10 cellular contexts compared by ENCODE assay signal in genomic region chr11:46210133-46210636, GRCh38.
DNase-seq lines count a peak whose midpoint lies in the region; ATAC-seq, FAIRE-seq and TF ChIP-seq lines count a peak whose summit lies in the region.
"Had no signal": no experiment of that assay in that cellular context is flagged by ENCODE, and none has a peak within 500 bp of the region (broad histone marks: within the 10 kb centered on the region; RNA-seq: fewer than 3 reads in every experiment).

No MANE protein-coding gene starts in this region.

- H3K9me3 Mint-ChIP-seq in osteocyte (ENCODE audit: unreplicated experiment), result no peaks in the 10 kb centered on the region

- H3K36me3 Mint-ChIP-seq in osteocyte (ENCODE audit: unreplicated experiment), result no peaks in the 10 kb centered on the region

- H3K27ac Mint-ChIP-seq in osteocyte (ENCODE audit: unreplicated experiment), result no peak overlapping the region

- H3K4me3 ChIP-seq in bronchial epithelial cell (ENCODE audit: low read depth, low read length), result no peak overlapping the region
- H3K4me3 ChIP-seq: upper lobe of left lung had no signal

- ATAC-seq in HG03442 (IDR thresholded peaks at IDR 0.05; ENCODE audit: unreplicated experiment), result no peak
- ATAC-seq: sciatic nerve had no signal

- H3K4me3 Mint-ChIP-seq in osteocyte (ENCODE audit: unreplicated experiment), result no peak overlapping the region

- DNase-seq in GM12892 (ENCODE audit: insufficient read length) (peak; percentile 18), NAMALWA (ENCODE audit: low spot score) (peak; percentile 13), bronchial epithelial cell (ENCODE audit: low read depth) (peak; percentile 68), osteocyte (ENCODE audit: extremely low spot score, unreplicated experiment) (peak; percentile 30), pons (ENCODE audit: low spot score) (no peak), medulla oblongata (ENCODE audit: extremely low spot score) (no peak)
- no peak for DNase-seq in stimulated activated CD8-positive, alpha-beta memory T cell treated with anti-CD3 and anti-CD28 coated beads, Interleukin-4, amount 100 ng/mL, for 48 hours

- H3K27me3 Mint-ChIP-seq in osteocyte (ENCODE audit: unreplicated experiment), result peaks cover 44% of the 10 kb centered on the region

- H3K36me3 ChIP-seq in bronchial epithelial cell (ENCODE audit: control insufficient read depth, insufficient read depth, low read length), result no peaks in the 10 kb centered on the region
- H3K36me3 ChIP-seq: upper lobe of left lung had no signal

- H3K27me3 ChIP-seq in bronchial epithelial cell (ENCODE audit: control insufficient read depth, insufficient read depth, low read length), result peaks cover under 1% of the 10 kb centered on the region
- H3K27me3 ChIP-seq: upper lobe of left lung had no signal

- TF ChIP-seq CTCF in bronchial epithelial cell (IDR thresholded peaks at IDR 0.05; ENCODE audit: insufficient read depth, low read length, severe bottlenecking) (no peak), osteocyte (IDR thresholded peaks at IDR 0.05) (no peak)

- no peak for FAIRE-seq in GM12892 (lab: Jason Lieb, UNC)
- no peak for FAIRE-seq in bronchial epithelial cell (lab: Jason Lieb, UNC)

- peaks cover 7% of the 10 kb centered on the region for H3K4me1 Mint-ChIP-seq in osteocyte (ENCODE audit: unreplicated experiment)

- TF ChIP-seq POLR2A in GM12892 (IDR thresholded peaks at IDR 0.05; ENCODE audit: low read depth, low read length), result no peak

Comparison
In these comparisons a context has a peak if more than half of its experiments do, and no peak if none do; other contexts are left out.
1. DNase-seq: peak in GM12892 (single experiment), NAMALWA (single experiment), bronchial epithelial cell (single experiment) and osteocyte (single experiment); none in pons (single experiment), stimulated activated CD8-positive, alpha-beta memory T cell treated with anti-CD3 and anti-CD28 coated beads, Interleukin-4, amount 100 ng/mL, for 48 hours (single experiment) and medulla oblongata (single experiment).